Comparison of ENCODE assay signal across 18 cellular contexts in genomic region chr3:143192193-143192592, GRCh38.
"Had no signal": no experiment of that assay in that cellular context is flagged by ENCODE, and none has a peak within 500 bp of the region (broad histone marks: within the 10 kb centered on the region; RNA-seq: fewer than 3 reads in every experiment).

No MANE protein-coding gene starts in this region.

- H3K4me1 Mint-ChIP-seq: brain, naive B cell, neural progenitor cell had no signal

- H3K27me3 ChIP-seq: neural progenitor cell, sigmoid colon had no signal

- H2AFZ ChIP-seq: neural progenitor cell had no signal

- H3K9me3 ChIP-seq: thoracic aorta had no signal

- H3K4me2 ChIP-seq: neural progenitor cell had no signal

- DNase-seq: activated CD4-positive, CD25-positive, alpha-beta regulatory T cell treated with anti-CD3 and anti-CD28 coated beads, Interleukin-2, amount 50 U/mL, for 72 hours; activated effector memory CD4-positive, alpha-beta T cell treated with anti-CD3 and anti-CD28 coated beads, Interleukin-2, amount 50 U/mL, for 16 hours; activated T-cell treated with anti-CD3 and anti-CD28 coated beads, Interleukin-2, amount 50 U/mL, for 72 hours; foreskin fibroblast; kidney; naive B cell; retina; sigmoid colon; stimulated activated CD4-positive, alpha-beta T cell treated with anti-CD3 and anti-CD28 coated beads, Interleukin-2, amount 100 ng/mL, for 48 hours; stimulated activated CD8-positive, alpha-beta memory T cell treated with anti-CD3 and anti-CD28 coated beads, Interleukin-4, amount 100 ng/mL, for 48 hours; stimulated activated naive B cell treated with anti-CD40 and anti-IgM and Interleukin-4, amounts not matched to agents 10 μg/mL and 1 μg/mL and 100 μg/mL, for 72 hours; T-helper 1 cell; WERI-Rb-1 had no signal

- H3K27me3 Mint-ChIP-seq: naive B cell had no signal

- H3K27ac Mint-ChIP-seq: activated T-cell treated with anti-CD3 and anti-CD28 coated beads, Interleukin-2, amount 50 U/mL, for 72 hours; brain; naive B cell; neural progenitor cell; stimulated activated naive B cell treated with anti-CD40 and anti-IgM and Interleukin-4, amounts not matched to agents 10 μg/mL and 1 μg/mL and 100 μg/mL, for 72 hours; type B pancreatic cell had no signal

- H3K4me1 ChIP-seq: neural progenitor cell, sigmoid colon had no signal

- H3K4me3 Mint-ChIP-seq: activated T-cell treated with anti-CD3 and anti-CD28 coated beads, Interleukin-2, amount 50 U/mL, for 72 hours; brain; naive B cell; neural progenitor cell; stimulated activated naive B cell treated with anti-CD40 and anti-IgM and Interleukin-4, amounts not matched to agents 10 μg/mL and 1 μg/mL and 100 μg/mL, for 72 hours; type B pancreatic cell had no signal

- H3K36me3 Mint-ChIP-seq: brain, neural progenitor cell, type B pancreatic cell had no signal

- H3K9ac ChIP-seq: neural progenitor cell had no signal

- ATAC-seq: activated T-cell treated with anti-CD3 and anti-CD28 coated beads, Interleukin-2, amount 50 U/mL, for 72 hours; stimulated activated naive B cell treated with anti-CD40 and anti-IgM and Interleukin-4, amounts not matched to agents 10 μg/mL and 1 μg/mL and 100 μg/mL, for 72 hours had no signal

- H3K4me3 ChIP-seq: lung, neural progenitor cell, sigmoid colon, thoracic aorta had no signal

- H3K36me3 ChIP-seq: neural progenitor cell, sigmoid colon, thoracic aorta, WERI-Rb-1 had no signal

- H3K27ac ChIP-seq: neural progenitor cell, sigmoid colon, thoracic aorta, WERI-Rb-1 had no signal

- H3K9me3 Mint-ChIP-seq: brain, type B pancreatic cell had no signal
